In the genomic region with DNA sequence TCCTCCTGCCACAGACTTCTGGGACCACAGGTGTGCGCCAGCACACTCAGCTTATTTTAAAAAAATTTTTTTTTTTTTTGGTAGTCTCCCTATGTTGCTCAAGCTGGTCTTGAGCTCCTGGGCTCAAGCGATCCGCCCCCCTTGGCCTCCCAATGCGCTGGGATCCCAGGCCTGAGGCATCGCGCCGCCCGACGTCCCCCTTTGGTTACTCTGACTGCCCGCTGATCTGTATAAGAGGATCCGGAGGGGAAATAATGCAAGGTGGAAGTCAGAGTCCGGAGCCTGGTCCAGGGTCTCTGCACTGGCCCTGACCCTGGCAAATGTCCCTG, we compare ENCODE assay signal across 8 cellular contexts. TPM values are rescaled to one million over a fixed set of nuclear protein-coding genes. Genes with fewer than 3 reads are reported as not detected.
DNase-seq lines count a peak whose midpoint lies in the region; ATAC-seq and TF ChIP-seq lines count a peak whose summit lies in the region.

No MANE protein-coding gene starts in this region.

- H3K27me3 ChIP-seq in HL-60 (ENCODE audit: insufficient read depth, poor library complexity, severe bottlenecking) = no peaks in the 10 kb centered on the region

- peak; percentile 2 to 3 for ATAC-seq in naive B cell (ENCODE audit: low read depth in 2 of 2)
- no peak for ATAC-seq in HG03025 (IDR thresholded peaks at IDR 0.05; ENCODE audit: low FRiP score, unreplicated experiment)
- no peak for ATAC-seq in HG03159 (IDR thresholded peaks at IDR 0.05; ENCODE audit: unreplicated experiment)

- H3K4me3 Mint-ChIP-seq in chondrocyte (ENCODE audit: unreplicated experiment) (peak overlapping the region; percentile 87), naive B cell (peak overlapping the region; percentile 91 to 97 (median 95))

- H3K27ac ChIP-seq in C4-2B (peak overlapping the region; percentile 83), HL-60 (replicated peaks) (peak overlapping the region; percentile 78)

- no peak for DNase-seq in HL-60 (ENCODE audit: low read depth in 1 of 2, low spot score in 1 of 2)
- DNase-seq in chondrocyte (ENCODE audit: low spot score) = no peak
- no peak for DNase-seq in naive B cell
- DNase-seq in NCI-H2029 (lab: John Stamatoyannopoulos, UW) = no peak
- no peak for DNase-seq in T1000 (lab: John Stamatoyannopoulos, UW)

- no peaks in the 10 kb centered on the region for H3K9me3 Mint-ChIP-seq in chondrocyte (ENCODE audit: low read depth)
- peaks cover 0 to 3% (median 0%) of the 10 kb centered on the region in 7 donors for H3K9me3 Mint-ChIP-seq in naive B cell

- H3K27ac Mint-ChIP-seq in chondrocyte (ENCODE audit: unreplicated experiment) (peak overlapping the region; percentile 96), naive B cell (peak overlapping the region; percentile 70 to 99 (median 97))

- peaks cover 9% of the 10 kb centered on the region for H3K36me3 Mint-ChIP-seq in chondrocyte (ENCODE audit: low read depth)
- peaks cover 6 to 10% of the 10 kb centered on the region in 2 donors for H3K36me3 Mint-ChIP-seq in naive B cell

- TF ChIP-seq CTCF in C4-2B (conservative IDR thresholded peaks at IDR 0.05) = no peak
- TF ChIP-seq CTCF in HL-60 (IDR thresholded peaks at IDR 0.05; ENCODE audit: insufficient read depth, low read length) = no peak
- no peak for TF ChIP-seq CTCF in chondrocyte (IDR thresholded peaks at IDR 0.05)

- H3K27me3 Mint-ChIP-seq in chondrocyte (ENCODE audit: low read depth) (no peaks in the 10 kb centered on the region), naive B cell (no peaks in the 10 kb centered on the region)

- H3K4me1 Mint-ChIP-seq in chondrocyte (ENCODE audit: low read depth) (peaks cover 32% of the 10 kb centered on the region), naive B cell (peaks cover 20 to 38% (median 29%) of the 10 kb centered on the region in 3 donors)

- H3K4me3 ChIP-seq in HL-60 (replicated peaks; ENCODE audit: insufficient read depth, low read length) = peak overlapping the region; percentile 99

RNA-seq across cellular contexts. Expression of a gene that starts 0.5 kb away (rescaled TPM):
- 24.3 to 25.5 TPM (median 25.1 TPM) in 3 replicates for total RNA-seq in chondrocyte
- polyA plus RNA-seq in naive B cell (ENCODE audit: low read depth in 6 of 6) = 1 to 10 TPM in 5 of 6 donors, not detected in 1; 3.4 to 5.9 (median 4.7) TPM

RNA-seq across cellular contexts. Expression of a gene that starts 9.1 kb away (rescaled TPM):
- total RNA-seq in chondrocyte = 0.72 to 0.82 TPM (median 0.75 TPM) in 3 replicates
- 1 to 10 TPM in 3 of 6 donors, under 1 TPM in 2, not detected in 1; 0.41 to 2.5 (median 1.7) TPM for polyA plus RNA-seq in naive B cell (ENCODE audit: low read depth in 6 of 6)

RNA-seq across cellular contexts. Expression of a gene that starts 40.3 kb away (rescaled TPM):
- total RNA-seq in chondrocyte = 77.3 to 81.4 TPM (median 79.1 TPM) in 3 replicates
- 10 to 100 TPM in 4 of 6 donors, 1 to 10 TPM in 1, not detected in 1; 9.2 to 16.6 (median 14.6) TPM for polyA plus RNA-seq in naive B cell (ENCODE audit: low read depth in 6 of 6)

RNA-seq across cellular contexts. Expression of a gene that starts 48.6 kb away (rescaled TPM):
- 29.8 to 35.4 TPM (median 35.0 TPM) in 3 replicates for total RNA-seq in chondrocyte
- polyA plus RNA-seq in naive B cell (ENCODE audit: low read depth in 6 of 6) = 10 to 100 TPM in 5 of 6 donors, 1 to 10 TPM in 1; 6.9 to 25.2 (median 22.2) TPM

Comparison
In these comparisons a context has a peak if more than half of its experiments do, and no peak if none do; other contexts are left out.
1. ATAC-seq: peak in naive B cell (2 of 2); none in HG03025 (single experiment) and HG03159 (single experiment).